ENCODE assay signal across 10 cellular contexts in genomic region chr16:84614914-84615813, GRCh38. TPM values are rescaled to one million over a fixed set of nuclear protein-coding genes. Genes with fewer than 3 reads are reported as not detected.
DNase-seq lines count a peak whose midpoint lies in the region; ATAC-seq and TF ChIP-seq lines count a peak whose summit lies in the region.
"Had no signal": no experiment of that assay in that cellular context is flagged by ENCODE, and none has a peak within 500 bp of the region (broad histone marks: within the 10 kb centered on the region; RNA-seq: fewer than 3 reads in every experiment).

No MANE protein-coding gene starts in this region.

- H3K27me3 Mint-ChIP-seq in activated CD4-positive, alpha-beta T cell treated with anti-CD3 and anti-CD28 coated beads for 36 hours = no peaks in the 10 kb centered on the region

- POLR2A ChIA-PET in activated CD4-positive, alpha-beta T cell treated with anti-CD3 and anti-CD28 coated beads for 36 hours (lab: Charles Lee) = interaction anchor here (0.9 to 3.7 kb wide), 2 partner anchors 9 to 15 kb away, joined by 3 to 20 read pairs; no protein-coding TSS in a partner anchor

- DNase-seq in activated CD4-positive, alpha-beta T cell treated with anti-CD3 and anti-CD28 coated beads for 36 hours = peak; percentile 35
- no peak for DNase-seq in activated CD4-positive, alpha-beta T cell treated with anti-CD3 and anti-CD28 coated beads for 48 hours
- no peak for DNase-seq in fibroblast of villous mesenchyme (ENCODE audit: low read depth)
- DNase-seq in substantia nigra (lab: John Stamatoyannopoulos, UW) = no peak
- DNase-seq in DMS114 treated with DMSO at 0.1 percent for 48 hours (lab: John Stamatoyannopoulos, UW; ENCODE audit: unreplicated experiment) = no peak
- no peak for DNase-seq in SIG-M5 (lab: John Stamatoyannopoulos, UW)
- DNase-seq: endodermal cell had no signal

- peaks cover 65% of the 10 kb centered on the region for H3K4me1 Mint-ChIP-seq in activated CD4-positive, alpha-beta T cell treated with anti-CD3 and anti-CD28 coated beads for 36 hours

- intact Hi-C loops in activated CD4-positive, alpha-beta T cell treated with anti-CD3 and anti-CD28 coated beads for 36 hours (cut with DNase I, micrococcal nuclease) = loop anchor here (1.0 to 5.0 kb wide), 3 partner anchors 15 to 498 kb away; partner anchors contain the start of genes KIAA0513 (in 1 of the 2) and MBTPS1 (in 1 of the 2)

- H3K9me2 ChIP-seq in SU-DHL-6 (replicated peaks; ENCODE audit: insufficient read depth, low read length) = no peaks in the 10 kb centered on the region

- peak overlapping the region; percentile 87 for H3K9ac ChIP-seq in SU-DHL-6 (ENCODE audit: low read length)
- H3K9ac ChIP-seq: parathyroid adenoma had no signal

- peak overlapping the region; percentile 68 for H3K4me2 ChIP-seq in SU-DHL-6 (ENCODE audit: low read depth, low read length, poor library complexity, severe bottlenecking)

- H3K27ac Mint-ChIP-seq in activated CD4-positive, alpha-beta T cell treated with anti-CD3 and anti-CD28 coated beads for 36 hours = peak overlapping the region; percentile 91
- H3K27ac Mint-ChIP-seq: endodermal cell had no signal

- no peaks in the 10 kb centered on the region for H3K27me3 ChIP-seq in SU-DHL-6 (ENCODE audit: low read length)

- no peaks in the 10 kb centered on the region for H4K20me1 ChIP-seq in SU-DHL-6 (ENCODE audit: low read depth, low read length)

- peaks cover 58% of the 10 kb centered on the region for H3K36me3 Mint-ChIP-seq in activated CD4-positive, alpha-beta T cell treated with anti-CD3 and anti-CD28 coated beads for 36 hours (ENCODE audit: low read depth)

- ATAC-seq in activated CD4-positive, alpha-beta T cell treated with anti-CD3 and anti-CD28 coated beads for 36 hours = no peak
- no peak for ATAC-seq in GM21576 (IDR thresholded peaks at IDR 0.05; ENCODE audit: unreplicated experiment)

- H3K36me3 ChIP-seq in SU-DHL-6 (ENCODE audit: low read length) = peaks cover 4% of the 10 kb centered on the region; the same call in 1 of the 2 replicates

- H3K4me3 ChIP-seq in SU-DHL-6 (ENCODE audit: insufficient read depth, low read length, poor library complexity, severe bottlenecking) = peak overlapping the region; percentile 91
- H3K4me3 ChIP-seq in fibroblast of villous mesenchyme (ENCODE audit: low read depth, low read length) = peak overlapping the region; percentile 79

- H3K9me3 Mint-ChIP-seq in activated CD4-positive, alpha-beta T cell treated with anti-CD3 and anti-CD28 coated beads for 36 hours (ENCODE audit: low read depth) = peaks cover 7% of the 10 kb centered on the region
- H3K9me3 Mint-ChIP-seq: endodermal cell had no signal

- peak overlapping the region; percentile 98 for H3K4me3 Mint-ChIP-seq in activated CD4-positive, alpha-beta T cell treated with anti-CD3 and anti-CD28 coated beads for 36 hours
- H3K4me3 Mint-ChIP-seq: endodermal cell had no signal

- H3K9me3 ChIP-seq in SU-DHL-6 (ENCODE audit: insufficient read depth, low read length) = no peaks in the 10 kb centered on the region

- H3K27ac ChIP-seq in SU-DHL-6 (ENCODE audit: low read depth, low read length) = peak overlapping the region; percentile 66
- peak overlapping the region; percentile 17 for H3K27ac ChIP-seq in substantia nigra (ENCODE audit: low read depth, low read length, poor library complexity, severe bottlenecking)
- H3K27ac ChIP-seq: parathyroid adenoma had no signal

- CTCF ChIA-PET in activated CD4-positive, alpha-beta T cell treated with anti-CD3 and anti-CD28 coated beads for 36 hours (lab: Charles Lee) = interaction anchor here (0.6 to 10.6 kb wide), 9 partner anchors 7 to 123 kb away, joined by 3 to 87 read pairs (median 4); no protein-coding TSS in a partner anchor

- peaks cover 17% of the 10 kb centered on the region; the same call in 1 of the 2 replicates for H3F3A ChIP-seq in SU-DHL-6 (ENCODE audit: insufficient read depth)

- H3K79me2 ChIP-seq in SU-DHL-6 (ENCODE audit: insufficient read depth, low read length) = peaks cover 74% of the 10 kb centered on the region
- H3K79me2 ChIP-seq: parathyroid adenoma had no signal

- TF ChIP-seq CTCF in SU-DHL-6 (IDR thresholded peaks at IDR 0.05; ENCODE audit: insufficient read depth, low read length, poor library complexity, severe bottlenecking) (no peak), fibroblast of villous mesenchyme (IDR thresholded peaks at IDR 0.05; ENCODE audit: insufficient read depth, low read depth, low read length) (no peak)

- no peak overlapping the region for H2AFZ ChIP-seq in SU-DHL-6 (ENCODE audit: low read depth, low read length, severe bottlenecking)
- H2AFZ ChIP-seq: parathyroid adenoma had no signal

RNA-seq across cellular contexts. Expression of gene COTL1, which starts 2.7 kb away (rescaled TPM):
- total RNA-seq in activated CD4-positive, alpha-beta T cell treated with anti-CD3 and anti-CD28 coated beads for 36 hours = 100 to 1,000 TPM; 353 to 384 TPM
- 265 and 310 TPM in 2 replicates for total RNA-seq in fibroblast of villous mesenchyme

RNA-seq across cellular contexts. Expression of gene KLHL36, which starts 33.1 kb away (rescaled TPM):
- 10 to 100 TPM; 31.1 to 43.2 TPM for total RNA-seq in activated CD4-positive, alpha-beta T cell treated with anti-CD3 and anti-CD28 coated beads for 36 hours
- 66.7 and 71.7 TPM in 2 replicates for total RNA-seq in fibroblast of villous mesenchyme
